In the genomic region with DNA sequence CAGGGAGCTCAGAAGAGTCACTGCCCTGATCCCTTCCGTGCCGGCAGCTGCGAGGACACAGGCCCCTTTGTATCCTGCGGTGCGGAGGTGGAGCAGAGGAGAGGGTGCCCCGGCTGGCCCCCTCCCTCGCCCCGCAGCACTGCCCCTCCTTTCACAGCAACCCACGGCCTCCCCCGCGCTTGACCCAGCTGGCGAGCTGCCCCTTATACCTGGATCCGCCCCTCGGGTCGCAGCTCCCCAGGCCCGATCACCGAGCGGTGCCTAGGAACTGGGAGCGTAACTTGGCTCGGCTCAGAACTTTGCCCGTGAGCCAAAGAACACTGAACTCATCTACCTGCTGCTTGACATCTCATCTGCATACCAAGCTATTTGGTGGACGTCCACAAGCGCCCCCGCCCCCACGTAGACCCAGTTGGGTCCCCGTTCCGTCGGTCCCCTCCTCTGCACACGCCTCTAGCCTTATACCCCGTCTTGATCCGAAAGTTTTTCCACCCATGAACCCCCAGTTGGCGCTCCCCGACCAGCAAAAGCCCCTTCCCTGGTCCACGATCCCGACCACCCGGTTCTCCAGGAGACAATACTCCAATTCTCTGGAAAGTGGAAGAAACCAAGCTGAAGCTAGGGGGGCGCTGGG, we compare ENCODE assay signal across 1 cellular context.
TF ChIP-seq lines count a peak whose summit lies in the region.

No MANE protein-coding gene starts in this region.

TF ChIP-seq in IMR-90, 13 proteins besides CTCF, POLR2A, EP300 and RAD21:
- no peak for TF ChIP-seq BHLHE40 (IDR thresholded peaks at IDR 0.05; ENCODE audit: low read depth, low read length)
- TF ChIP-seq MXI1 (IDR thresholded peaks at IDR 0.05; ENCODE audit: borderline replicate concordance, low read depth, low read length) = no peak
- no peak for TF ChIP-seq RFX5 (IDR thresholded peaks at IDR 0.05; ENCODE audit: low read depth, low read length)
- no peak for TF ChIP-seq RCOR1 (IDR thresholded peaks at IDR 0.05; ENCODE audit: insufficient replicate concordance, low read length)
- no peak for TF ChIP-seq NFE2L2 (IDR thresholded peaks at IDR 0.05; ENCODE audit: low read depth, low read length)
